In the genomic region with DNA sequence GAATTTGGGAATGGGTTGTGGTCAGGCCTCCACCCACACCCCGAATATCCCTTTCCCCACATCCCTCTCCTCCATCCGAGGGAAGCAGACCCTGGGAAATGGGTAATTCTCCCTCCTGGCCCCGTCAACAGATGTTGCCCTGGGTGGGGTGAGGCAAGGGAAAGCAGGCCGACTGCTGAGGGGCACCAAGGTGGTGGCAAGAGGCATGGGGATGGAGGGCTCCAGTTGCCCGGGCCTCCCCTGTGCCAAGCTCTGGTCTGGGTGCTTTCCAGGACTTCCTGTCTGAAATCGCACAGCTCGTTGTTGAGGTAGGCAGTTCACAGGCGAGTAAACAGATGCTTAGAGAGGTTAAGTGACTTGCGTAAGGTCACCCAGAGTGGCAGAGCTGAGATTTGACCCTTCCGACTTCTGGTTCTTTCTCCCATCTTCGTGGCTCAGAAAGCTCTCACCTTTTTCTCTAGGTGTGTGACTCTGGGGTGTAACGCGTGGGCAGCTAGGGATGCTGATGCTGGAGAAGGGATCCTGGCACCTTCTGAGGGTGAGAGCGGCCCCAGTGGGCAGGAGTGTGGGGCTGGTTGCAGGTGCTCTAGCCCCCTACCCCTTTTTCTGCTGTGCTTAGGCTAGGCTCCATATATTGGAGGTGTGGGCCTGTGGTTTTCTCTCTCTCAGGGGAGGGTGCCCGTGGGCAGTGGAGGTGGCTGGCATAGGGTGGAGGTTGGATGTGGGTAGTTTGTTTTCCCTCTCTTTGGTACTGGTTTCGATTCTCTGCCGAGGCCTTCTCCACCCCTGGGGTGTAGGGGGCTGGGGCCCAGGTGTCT, we compare ENCODE assay signal across 8 cellular contexts. TPM values are rescaled to one million over a fixed set of nuclear protein-coding genes. Genes with fewer than 3 reads are reported as not detected.
DNase-seq lines count a peak whose midpoint lies in the region; ATAC-seq, FAIRE-seq and TF ChIP-seq lines count a peak whose summit lies in the region.

No MANE protein-coding gene starts in this region.

- no peak overlapping the region for H4K8ac ChIP-seq in neuronal stem cell (ENCODE audit: low read depth, low read length)

- H3K36me3 ChIP-seq in Peyer's patch (peaks cover 0 to 5% (median 0%) of the 10 kb centered on the region in 3 donors), K562 (ENCODE audit: control insufficient read depth, insufficient read depth, low read length) (peaks cover 9% of the 10 kb centered on the region; the same call in 1 of the 3 replicates), neuronal stem cell (replicated peaks in 1 of 2; ENCODE audit: control insufficient read depth in 2 of 2, insufficient read depth in 2 of 2, low read length in 2 of 2) (peaks cover 0 to 3% of the 10 kb centered on the region in 2 donors)

- H2AK5ac ChIP-seq in neuronal stem cell (ENCODE audit: low read depth, low read length), result no peak overlapping the region

- TF ChIP-seq CTCF in Peyer's patch (IDR thresholded peaks at IDR 0.05) (no peak), K562 (IDR thresholded peaks at IDR 0.05 in 2 of 3, conservative IDR thresholded peaks at IDR 0.05 in 1 of 3; ENCODE audit: insufficient read depth in 2 of 3, low read depth in 1 of 3, low read length in 3 of 3) (no peak)

- H3K23ac ChIP-seq in neuronal stem cell (ENCODE audit: low read depth, low read length, poor library complexity), result peak overlapping the region; percentile 58

- H2BK12ac ChIP-seq in neuronal stem cell (ENCODE audit: low read length), result no peak overlapping the region

- H3K27ac ChIP-seq in Peyer's patch (peak overlapping the region; percentile 65 to 98 (median 90)), K562 (ENCODE audit: extremely low read depth, low read depth, low read length) (no peak overlapping the region), neuronal stem cell (replicated peaks; ENCODE audit: low read length) (no peak overlapping the region)

- H2AFZ ChIP-seq in K562 (ENCODE audit: low read depth, low read length) (no peak overlapping the region), neuronal stem cell (ENCODE audit: low read length) (no peak overlapping the region)

- H3K4me1 ChIP-seq in Peyer's patch (peaks cover 11 to 96% (median 70%) of the 10 kb centered on the region in 4 donors), K562 (replicated peaks in 1 of 2; ENCODE audit: control insufficient read depth in 2 of 2, insufficient read depth in 2 of 2, low read length in 2 of 2) (peaks cover 30 to 63% of the 10 kb centered on the region in 2 experiments), neuronal stem cell (ENCODE audit: control insufficient read depth in 2 of 2, insufficient read depth in 1 of 2, low read depth in 1 of 2, low read length in 2 of 2) (peaks cover 11 to 21% of the 10 kb centered on the region in 2 donors)

- peak overlapping the region in 1 of 2 experiments; percentile 50; a peak in 2 of 4 replicates for H3K9ac ChIP-seq in K562 (ENCODE audit: insufficient read depth in 1 of 2, low read depth in 2 of 2, low read length in 2 of 2)
- H3K9ac ChIP-seq in neuronal stem cell (ENCODE audit: low read depth, low read length, poor library complexity), result no peak overlapping the region

- TF ChIP-seq POLR2A in Peyer's patch (IDR thresholded peaks at IDR 0.05), result no peak
- no peak for TF ChIP-seq POLR2A in K562 (conservative IDR thresholded peaks at IDR 0.05)

- H3K4me3 ChIP-seq in Peyer's patch (no peak overlapping the region), K562 (no peak overlapping the region), neuronal stem cell (ENCODE audit: low read length in 2 of 2) (no peak overlapping the region)

- CTCF ChIA-PET in K562 (lab: Yijun Ruan, JAX; ENCODE audit: low intra/inter-chr PET ratio), result no interaction called here

- peak; percentile 46 for FAIRE-seq in K562 (lab: Jason Lieb, UNC)

- H2BK5ac ChIP-seq in neuronal stem cell (ENCODE audit: low read length), result peak overlapping the region; percentile 39

- H3K79me1 ChIP-seq in neuronal stem cell (ENCODE audit: low read depth, low read length), result peaks cover 10% of the 10 kb centered on the region

- no peak overlapping the region for H4K91ac ChIP-seq in neuronal stem cell (ENCODE audit: low read depth, low read length, poor library complexity)

- peaks cover 81% of the 10 kb centered on the region for H3K79me2 ChIP-seq in K562 (ENCODE audit: control insufficient read depth, insufficient read depth, low read length)

- intact Hi-C loops in K562 (cut with micrococcal nuclease), result no loop called here

- peak; percentile 44 for DNase-seq in GF-D8 (lab: John Stamatoyannopoulos, UW)
- DNase-seq in Peyer's patch, result peak in 2 of 3 donors; percentile 37 to 64
- DNase-seq in K562 (ENCODE audit: extremely low read depth in 1 of 4, low spot score in 3 of 4), result no peak
- no peak for DNase-seq in neuronal stem cell (ENCODE audit: low spot score)
- no peak for DNase-seq in LoVo (ENCODE audit: low spot score)
- DNase-seq in stimulated activated CD8-positive, alpha-beta memory T cell treated with anti-CD3 and anti-CD28 coated beads, Interleukin-4, amount 100 ng/mL, for 48 hours, result no peak
- no peak for DNase-seq in NCI-H1417 (lab: John Stamatoyannopoulos, UW)

- no peak overlapping the region for H3K4me2 ChIP-seq in K562 (ENCODE audit: insufficient read depth, low read length)
- no peak overlapping the region for H3K4me2 ChIP-seq in neuronal stem cell (ENCODE audit: insufficient read depth, low read length, poor library complexity, severe bottlenecking)

- no peak for TF ChIP-seq EP300 in K562 (IDR thresholded peaks at IDR 0.05; ENCODE audit: low read length)

- H3K9me1 ChIP-seq in K562 (ENCODE audit: control insufficient read depth, insufficient read depth, low read length), result peaks cover 6% of the 10 kb centered on the region

- in situ Hi-C loops in K562 (cut with MboI), result no loop called here

- H2BK15ac ChIP-seq in neuronal stem cell (ENCODE audit: low read length), result no peak overlapping the region

- H3K27me3 ChIP-seq in Peyer's patch (no peaks in the 10 kb centered on the region), K562 (ENCODE audit: control insufficient read depth in 2 of 2, insufficient read depth in 2 of 2, low read length in 2 of 2) (no peaks in the 10 kb centered on the region), neuronal stem cell (ENCODE audit: control insufficient read depth in 3 of 3, insufficient read depth in 3 of 3, low read depth in 1 of 3, low read length in 3 of 3) (no peaks in the 10 kb centered on the region)

- no peak overlapping the region for H3K4ac ChIP-seq in neuronal stem cell (ENCODE audit: low read length)

- POLR2A ChIA-PET in K562 (lab: Yijun Ruan, JAX), result interaction anchor here (0.6 to 1.3 kb wide), 2 partner anchors 36 to 638 kb away, joined by 3 to 4 read pairs; no protein-coding TSS in a partner anchor

- H3K14ac ChIP-seq in neuronal stem cell (ENCODE audit: low read length), result no peak overlapping the region

- no peak overlapping the region for H2BK120ac ChIP-seq in neuronal stem cell (ENCODE audit: low read depth, low read length)

- no peak for TF ChIP-seq RAD21 in K562 (CRISPR knock-in tag; conservative IDR thresholded peaks at IDR 0.05 in 1 of 2, IDR thresholded peaks at IDR 0.05 in 1 of 2)

- peaks cover 10% of the 10 kb centered on the region for H4K20me1 ChIP-seq in K562 (replicated peaks; ENCODE audit: control insufficient read depth, insufficient read depth, low read length)

- 58% methylated on average over 14 of the region's 17 CpGs for WGBS in K562 (ENCODE audit: insufficient coverage, low coverage, missing lambda C conversion rate)
- WGBS in neuronal stem cell (ENCODE audit: extremely low coverage in 2 of 2, insufficient read length in 2 of 2, insufficient replicate concordance in 1 of 2), 2 donors, result no CpG with 5 or more reads among the region's 17 CpGs

- ATAC-seq in K562 (no peak), HG03097 (IDR thresholded peaks at IDR 0.05; ENCODE audit: low FRiP score, unreplicated experiment) (no peak)

- no peak overlapping the region for H3K18ac ChIP-seq in neuronal stem cell (ENCODE audit: low read length)

- H3K9me3 ChIP-seq in Peyer's patch, result no peaks in the 10 kb centered on the region
- H3K9me3 ChIP-seq in K562 (replicated peaks; ENCODE audit: control insufficient read depth, insufficient read depth, low read depth, low read length), result no peaks in the 10 kb centered on the region
- H3K9me3 ChIP-seq in neuronal stem cell (replicated peaks in 1 of 2; ENCODE audit: control insufficient read depth in 2 of 2, insufficient read depth in 1 of 2, low read depth in 1 of 2, low read length in 2 of 2), result no peaks in the 10 kb centered on the region

- BruUV-seq in K562 (replicated peaks; lab: Mats Ljungman, UMichigan), result no TSS peak

RNA-seq across cellular contexts. Expression of gene RARA, which starts 17.2 kb away (rescaled TPM):
- total RNA-seq in Peyer's patch (10 to 100 TPM; 46.2 to 93.3 (median 72.1) TPM), K562 (2014; rRNA removed) (13.6 and 18.7 TPM in 2 replicates), K562 (2014; rRNA removed; fragmentation: Illumina TruSeq; extraction: Trizol) (5.0 and 7.5 TPM in 2 replicates), K562 (2015; rRNA removed; fragmentation: Illumina TruSeq; extraction: Trizol) (7.9 and 8.3 TPM in 2 replicates), K562 (2021) (26.2 and 28.0 TPM in 2 replicates)
- total RNA-seq in K562 (2011; cell fraction: chromatin; rRNA removed; ENCODE audit: low replicate concordance), result 7.6 and 15.2 TPM in 2 replicates
- total RNA-seq in K562 (2011; cell fraction: nucleolus; rRNA removed), result 9.7 and 10.0 TPM in 2 replicates
- total RNA-seq in K562 (2011; cell fraction: nucleoplasm; rRNA removed), result 5.5 and 6.0 TPM in 2 replicates
- polyA plus RNA-seq in K562 (2011; rRNA removed) (2.7 and 3.5 TPM in 2 replicates), K562 (2014; fragmentation: Illumina TruSeq; extraction: Trizol) (24.2 and 25.2 TPM in 2 replicates), K562 (2014; fragmentation: Nextera tagmentation; extraction: Ambion mirVana) (under 1 TPM; 0.10 TPM), K562 (2014; rRNA removed) (12.2 and 13.0 TPM in 2 replicates)
- polyA plus RNA-seq in K562 (2011; cell fraction: cytosol; rRNA removed), result 1.4 and 4.5 TPM in 2 replicates
- polyA plus RNA-seq in K562 (2011; cell fraction: nucleus; rRNA removed), result 4.6 and 15.6 TPM in 2 replicates
- 16.2 and 25.9 TPM in 2 replicates for polyA plus RNA-seq in K562 (2012)
- 2.8 and 4.2 TPM in 2 replicates for polyA minus RNA-seq in K562 (2011; rRNA and poly(A)+ RNA removed)
- polyA minus RNA-seq in K562 (2011; cell fraction: cytosol; rRNA and poly(A)+ RNA removed), result 9.2 and 9.8 TPM in 2 replicates
- polyA minus RNA-seq in K562 (2011; cell fraction: nucleus; rRNA and poly(A)+ RNA removed), result 3.9 and 4.2 TPM in 2 replicates
- polyA plus RNA-seq in neuronal stem cell (2013, experiment 1 of 2), result 14.9 TPM
- 15.3 TPM for polyA plus RNA-seq in neuronal stem cell (2013, experiment 2 of 2)

RNA-seq across cellular contexts. Expression of gene GJD3, which starts 38.3 kb away (rescaled TPM):
- total RNA-seq in Peyer's patch (1 to 10 TPM in 1 of 4 donors, not detected in 3; 1.6 TPM), K562 (2014; rRNA removed) (not detected in 2 replicates), K562 (2014; rRNA removed; fragmentation: Illumina TruSeq; extraction: Trizol) (not detected in 2 replicates), K562 (2015; rRNA removed; fragmentation: Illumina TruSeq; extraction: Trizol) (not detected in 2 replicates), K562 (2021) (0.38 TPM in 1 of 2 replicates, not detected in the other)
- total RNA-seq in K562 (2011; cell fraction: chromatin; rRNA removed; ENCODE audit: low replicate concordance), result not detected in 2 replicates
- 0.50 and 0.66 TPM in 2 replicates for total RNA-seq in K562 (2011; cell fraction: nucleolus; rRNA removed)
- not detected in 2 replicates for total RNA-seq in K562 (2011; cell fraction: nucleoplasm; rRNA removed)
- polyA plus RNA-seq in K562 (2011; rRNA removed) (not detected in 2 replicates), K562 (2014; fragmentation: Illumina TruSeq; extraction: Trizol) (not detected in 2 replicates), K562 (2014; fragmentation: Nextera tagmentation; extraction: Ambion mirVana) (not detected), K562 (2014; rRNA removed) (0.17 TPM in 1 of 2 replicates, not detected in the other)
- 0.24 TPM in 1 of 2 replicates, not detected in the other for polyA plus RNA-seq in K562 (2011; cell fraction: cytosol; rRNA removed)
- not detected in 2 replicates for polyA plus RNA-seq in K562 (2011; cell fraction: nucleus; rRNA removed)
- polyA plus RNA-seq in K562 (2012), result 0.46 and 2.9 TPM in 2 replicates
- not detected in 2 replicates for polyA minus RNA-seq in K562 (2011; rRNA and poly(A)+ RNA removed)
- not detected in 2 replicates for polyA minus RNA-seq in K562 (2011; cell fraction: cytosol; rRNA and poly(A)+ RNA removed)
- 1.2 TPM in 1 of 2 replicates, not detected in the other for polyA minus RNA-seq in K562 (2011; cell fraction: nucleus; rRNA and poly(A)+ RNA removed)
- 0.08 TPM for polyA plus RNA-seq in neuronal stem cell (2013, experiment 1 of 2)
- polyA plus RNA-seq in neuronal stem cell (2013, experiment 2 of 2), result 0.07 TPM

RNA-seq across cellular contexts. Expression of gene CDC6, which starts 38.5 kb away (rescaled TPM):
- 10 to 100 TPM in 1 of 4 donors, 1 to 10 TPM in 3; 2.5 to 21.5 (median 3.4) TPM for total RNA-seq in Peyer's patch
- total RNA-seq in K562 (2011; cell fraction: chromatin; rRNA removed; ENCODE audit: low replicate concordance), result 102 and 166 TPM in 2 replicates
- total RNA-seq in K562 (2011; cell fraction: nucleolus; rRNA removed), result 52.6 and 55.5 TPM in 2 replicates
- total RNA-seq in K562 (2011; cell fraction: nucleoplasm; rRNA removed), result 82.0 and 95.0 TPM in 2 replicates
- 67.4 and 78.9 TPM in 2 replicates for total RNA-seq in K562 (2014; rRNA removed)
- 119 and 133 TPM in 2 replicates for total RNA-seq in K562 (2014; rRNA removed; fragmentation: Illumina TruSeq; extraction: Trizol)
- total RNA-seq in K562 (2015; rRNA removed; fragmentation: Illumina TruSeq; extraction: Trizol), result 110 and 112 TPM in 2 replicates
- total RNA-seq in K562 (2021), result 121 and 126 TPM in 2 replicates
- 63.3 and 106 TPM in 2 replicates for polyA plus RNA-seq in K562 (2011; rRNA removed)
- 26.5 and 34.3 TPM in 2 replicates for polyA plus RNA-seq in K562 (2011; cell fraction: cytosol; rRNA removed)
- 33.5 and 41.3 TPM in 2 replicates for polyA plus RNA-seq in K562 (2011; cell fraction: nucleus; rRNA removed)
- 67.6 and 73.5 TPM in 2 replicates for polyA plus RNA-seq in K562 (2012)
- polyA plus RNA-seq in K562 (2014; fragmentation: Illumina TruSeq; extraction: Trizol), result 141 and 150 TPM in 2 replicates
- polyA plus RNA-seq in K562 (2014; fragmentation: Nextera tagmentation; extraction: Ambion mirVana), result 10 to 100 TPM; 29.6 to 55.0 TPM
- 70.5 and 73.4 TPM in 2 replicates for polyA plus RNA-seq in K562 (2014; rRNA removed)
- polyA minus RNA-seq in K562 (2011; rRNA and poly(A)+ RNA removed), result 64.2 and 81.5 TPM in 2 replicates
- polyA minus RNA-seq in K562 (2011; cell fraction: cytosol; rRNA and poly(A)+ RNA removed), result 15.9 and 41.5 TPM in 2 replicates
- 28.5 and 39.0 TPM in 2 replicates for polyA minus RNA-seq in K562 (2011; cell fraction: nucleus; rRNA and poly(A)+ RNA removed)
- 31.8 TPM for polyA plus RNA-seq in neuronal stem cell (2013, experiment 1 of 2)
- polyA plus RNA-seq in neuronal stem cell (2013, experiment 2 of 2), result 32.6 TPM

Comparison
In these comparisons a context has a peak if more than half of its experiments do, and no peak if none do; other contexts are left out.
1. DNase-seq: peak in GF-D8 (single experiment) and Peyer's patch (2 of 3); none in K562 (0 of 4), neuronal stem cell (single experiment), LoVo (single experiment), stimulated activated CD8-positive, alpha-beta memory T cell treated with anti-CD3 and anti-CD28 coated beads, Interleukin-4, amount 100 ng/mL, for 48 hours (single experiment) and NCI-H1417 (0 of 3).
2. H3K27ac ChIP-seq: peak in Peyer's patch (4 of 4); none in K562 (single experiment) and neuronal stem cell (single experiment).